In the genomic region with DNA sequence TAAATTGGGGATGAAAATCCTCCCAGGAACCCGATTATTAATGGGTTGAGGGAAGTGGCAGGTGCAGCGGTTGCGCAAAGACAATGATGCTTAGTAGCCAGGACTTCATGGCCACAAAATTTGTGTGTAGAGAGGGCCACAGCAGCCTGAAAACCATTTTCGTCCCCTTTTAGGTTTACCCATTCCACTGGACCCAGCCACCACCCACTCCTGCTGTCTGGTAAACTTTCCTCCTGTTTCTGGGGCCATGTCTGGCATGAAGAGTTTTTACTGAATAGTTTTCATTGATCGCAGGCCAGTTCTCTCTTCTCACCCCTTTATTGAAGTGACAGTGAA, we compare ENCODE assay signal across 9 cellular contexts.
DNase-seq lines count a peak whose midpoint lies in the region; ATAC-seq, FAIRE-seq and TF ChIP-seq lines count a peak whose summit lies in the region.
"Had no signal": no experiment of that assay in that cellular context is flagged by ENCODE, and none has a peak within 500 bp of the region (broad histone marks: within the 10 kb centered on the region; RNA-seq: fewer than 3 reads in every experiment).

No MANE protein-coding gene starts in this region.

- 18% methylated on average over 5 of the region's 5 CpGs for WGBS in esophagus muscularis mucosa

- no peaks in the 10 kb centered on the region for H3K27me3 ChIP-seq in CD4-positive, alpha-beta T cell (ENCODE audit: control insufficient read depth, insufficient read depth, low read length)
- no peaks in the 10 kb centered on the region for H3K27me3 ChIP-seq in NT2/D1 (ENCODE audit: insufficient read depth, insufficient read length)
- peaks cover 0 to 26% (median 0%) of the 10 kb centered on the region in 4 donors for H3K27me3 ChIP-seq in esophagus muscularis mucosa

- peaks cover 4% of the 10 kb centered on the region for H3K9me3 Mint-ChIP-seq in CD4-positive, alpha-beta T cell
- H3K9me3 Mint-ChIP-seq in osteocyte (ENCODE audit: unreplicated experiment) = no peaks in the 10 kb centered on the region

- no peak for FAIRE-seq in HTR-8/SVneo (lab: Jason Lieb, UNC)

- TF ChIP-seq CTCF in CD4-positive, alpha-beta T cell (IDR thresholded peaks at IDR 0.05) = no peak
- TF ChIP-seq CTCF in esophagus muscularis mucosa (IDR thresholded peaks at IDR 0.05) (no peak), osteocyte (IDR thresholded peaks at IDR 0.05) (no peak)

- no peak for TF ChIP-seq EP300 in esophagus muscularis mucosa (IDR thresholded peaks at IDR 0.05)

- H3K9me3 ChIP-seq in CD4-positive, alpha-beta T cell (ENCODE audit: control insufficient read depth, low read length) = no peaks in the 10 kb centered on the region
- H3K9me3 ChIP-seq in NT2/D1 (ENCODE audit: insufficient read depth, low read length) (no peaks in the 10 kb centered on the region), esophagus muscularis mucosa (no peaks in the 10 kb centered on the region)

- peaks cover 22% of the 10 kb centered on the region for H3K4me1 Mint-ChIP-seq in CD4-positive, alpha-beta T cell (ENCODE audit: low read depth)
- H3K4me1 Mint-ChIP-seq in osteocyte (ENCODE audit: unreplicated experiment) = peaks cover 8% of the 10 kb centered on the region

- H3K36me3 ChIP-seq in NT2/D1 (ENCODE audit: insufficient read depth, insufficient read length, low read length) (no peaks in the 10 kb centered on the region), esophagus muscularis mucosa (no peaks in the 10 kb centered on the region)

- H3K9ac ChIP-seq in NT2/D1 (ENCODE audit: insufficient read length, low read depth) = peak overlapping the region; percentile 72

- intact Hi-C loops in CD4-positive, alpha-beta T cell (cut with DNase I, micrococcal nuclease) = loop anchor here in 1 of 2 experiments (2.0 to 10.0 kb wide), 6 partner anchors 15 to 1998 kb away; partner anchors contain the start of genes ALKBH3, CD82, CSTPP1 and PRDM11
- intact Hi-C loops in esophagus muscularis mucosa (cut with DNase I) = no loop called here

- POLR2A ChIA-PET in CD4-positive, alpha-beta T cell (lab: Charles Lee) = no interaction called here

- peak overlapping the region; percentile 57 for H3K27ac Mint-ChIP-seq in CD4-positive, alpha-beta T cell
- H3K27ac Mint-ChIP-seq in osteocyte (ENCODE audit: unreplicated experiment) = no peak overlapping the region

- H3K4me3 ChIP-seq in NT2/D1 (ENCODE audit: insufficient read length, low read depth) (peak overlapping the region; percentile 70), esophagus muscularis mucosa (peak overlapping the region; percentile 66 to 87 (median 72))

- peak overlapping the region; percentile 84 for H3K4me3 Mint-ChIP-seq in CD4-positive, alpha-beta T cell
- peak overlapping the region; percentile 75 for H3K4me3 Mint-ChIP-seq in osteocyte (ENCODE audit: unreplicated experiment)

- no peak for TF ChIP-seq POLR2A in esophagus muscularis mucosa (IDR thresholded peaks at IDR 0.05; ENCODE audit: low read depth)

- peak overlapping the region; percentile 43 for H3K27ac ChIP-seq in CD4-positive, alpha-beta T cell (ENCODE audit: low read depth, low read length)
- H3K27ac ChIP-seq in esophagus muscularis mucosa (replicated peaks in 1 of 4) = peak overlapping the region; percentile 57 to 76 (median 69)

- H3K4me1 ChIP-seq in NT2/D1 (ENCODE audit: insufficient read depth, insufficient read length) = peaks cover 2% of the 10 kb centered on the region
- H3K4me1 ChIP-seq in esophagus muscularis mucosa = peaks cover 6 to 17% (median 16%) of the 10 kb centered on the region in 4 donors

- CTCF ChIA-PET in CD4-positive, alpha-beta T cell (lab: Charles Lee) = interaction anchor here (0.6 kb wide), 1 partner anchor 15 kb away, joined by 3 read pairs; no protein-coding TSS in a partner anchor

- ATAC-seq in CD4-positive, alpha-beta T cell (ENCODE audit: poor library complexity) = peak; percentile 15
- no peak for ATAC-seq in GM18858 (IDR thresholded peaks at IDR 0.05; ENCODE audit: unreplicated experiment)
- ATAC-seq in HG02938 (IDR thresholded peaks at IDR 0.05; ENCODE audit: unreplicated experiment) = no peak

- H3K27me3 Mint-ChIP-seq in CD4-positive, alpha-beta T cell = peaks cover 9% of the 10 kb centered on the region
- peaks cover 53% of the 10 kb centered on the region for H3K27me3 Mint-ChIP-seq in osteocyte (ENCODE audit: unreplicated experiment)

- no peaks in the 10 kb centered on the region for H3K36me3 Mint-ChIP-seq in CD4-positive, alpha-beta T cell (ENCODE audit: low read depth)
- no peaks in the 10 kb centered on the region for H3K36me3 Mint-ChIP-seq in osteocyte (ENCODE audit: unreplicated experiment)

- peak in 1 of 10 experiments; percentile 2 for DNase-seq in CD4-positive, alpha-beta T cell
- DNase-seq in NT2/D1 (ENCODE audit: low read depth, low spot score) (no peak), esophagus muscularis mucosa (ENCODE audit: extremely low spot score) (no peak), osteocyte (ENCODE audit: extremely low spot score, unreplicated experiment) (no peak), RKO (ENCODE audit: low spot score) (no peak), HTR-8/SVneo (ENCODE audit: insufficient read length, low spot score) (no peak)
- DNase-seq: NCI-H226 had no signal
